ENCODE assay signal across 8 cellular contexts in the genomic region with DNA sequence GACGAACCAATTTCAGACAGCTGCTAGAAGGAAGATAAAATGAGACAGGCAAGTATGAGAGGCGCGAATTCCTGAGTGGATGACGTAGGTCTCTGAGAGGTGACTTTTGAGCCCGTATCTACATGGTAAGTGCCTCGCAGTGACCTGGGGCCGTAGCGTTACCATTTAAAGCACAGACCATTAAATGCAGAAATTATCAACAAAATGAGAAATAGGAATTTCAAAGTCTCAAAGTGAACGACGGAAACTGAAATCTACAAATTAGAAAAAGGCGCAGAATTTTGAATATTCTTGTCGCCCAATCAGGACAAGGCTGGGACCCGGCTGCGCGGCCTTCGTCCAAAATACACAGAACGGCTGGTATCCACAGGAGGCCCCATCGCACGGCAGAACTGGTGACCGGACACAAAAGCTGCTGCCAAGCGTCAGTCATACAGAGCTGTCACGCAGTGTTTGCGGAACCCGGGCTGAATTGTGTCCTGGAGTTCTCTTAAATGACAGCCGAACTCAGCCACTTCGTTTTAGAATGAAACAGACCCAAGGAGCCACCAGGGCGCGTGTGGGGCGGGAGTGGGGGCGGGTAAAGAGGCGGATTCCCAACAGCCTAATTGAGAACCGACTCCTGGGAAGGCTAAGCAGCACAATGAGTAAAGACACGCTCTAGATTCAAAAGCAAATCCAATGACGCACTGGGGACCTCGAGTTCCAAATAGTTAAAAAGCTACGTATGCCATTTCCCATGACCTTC.
DNase-seq lines count a peak whose midpoint lies in the region; ATAC-seq and TF ChIP-seq lines count a peak whose summit lies in the region.

No MANE protein-coding gene starts in this region.

- no peak overlapping the region for H3K27ac Mint-ChIP-seq in T-helper 2 cell treated with Interferon-gamma antibody and Interleukin-4, amounts not matched to agents 5 μg/mL and 100 μg/mL, for 36 hours

- H3K36me3 Mint-ChIP-seq in T-helper 2 cell treated with Interferon-gamma antibody and Interleukin-4, amounts not matched to agents 5 μg/mL and 100 μg/mL, for 36 hours (ENCODE audit: low read depth), result peaks cover 2% of the 10 kb centered on the region

- no peaks in the 10 kb centered on the region for H3K27me3 ChIP-seq in rectal smooth muscle tissue (ENCODE audit: control insufficient read depth, insufficient read depth, low read length)

- H3K27ac ChIP-seq in rectal smooth muscle tissue (ENCODE audit: low read depth, low read length), result peak overlapping the region; percentile 97

- DNase-seq in GM12865 (ENCODE audit: low read depth) (peak; percentile 93), NCI-H187 treated with DMSO at 0.1 percent for 48 hours (lab: John Stamatoyannopoulos, UW) (peak; percentile 93), astrocyte of the hippocampus (ENCODE audit: low read depth, low spot score) (peak; percentile 93), hepatic stellate cell (ENCODE audit: low spot score) (peak; percentile 85), GM19238 (ENCODE audit: insufficient read length, low spot score) (no peak)
- peak; percentile 73 for DNase-seq in T-helper 2 cell treated with Interferon-gamma antibody and Interleukin-4, amounts not matched to agents 5 μg/mL and 100 μg/mL, for 36 hours (ENCODE audit: low spot score)

- H3K27me3 Mint-ChIP-seq in T-helper 2 cell treated with Interferon-gamma antibody and Interleukin-4, amounts not matched to agents 5 μg/mL and 100 μg/mL, for 36 hours (ENCODE audit: low read depth), result no peaks in the 10 kb centered on the region

- H3K36me3 ChIP-seq in rectal smooth muscle tissue (ENCODE audit: control insufficient read depth, insufficient read depth, low read length), result peaks cover 3% of the 10 kb centered on the region

- no peaks in the 10 kb centered on the region for H3K9me3 Mint-ChIP-seq in T-helper 2 cell treated with Interferon-gamma antibody and Interleukin-4, amounts not matched to agents 5 μg/mL and 100 μg/mL, for 36 hours

- H3K4me3 Mint-ChIP-seq in T-helper 2 cell treated with Interferon-gamma antibody and Interleukin-4, amounts not matched to agents 5 μg/mL and 100 μg/mL, for 36 hours, result no peak overlapping the region

- no peak for ATAC-seq in HG02759 (IDR thresholded peaks at IDR 0.05; ENCODE audit: unreplicated experiment)

- peaks cover 15% of the 10 kb centered on the region for H3K4me1 Mint-ChIP-seq in T-helper 2 cell treated with Interferon-gamma antibody and Interleukin-4, amounts not matched to agents 5 μg/mL and 100 μg/mL, for 36 hours (ENCODE audit: low read depth)

- TF ChIP-seq CTCF in GM12865 (IDR thresholded peaks at IDR 0.05; ENCODE audit: insufficient read depth, low read depth, low read length, missing control alignments), result peak; percentile 1

- H3K4me3 ChIP-seq in GM12865 (ENCODE audit: low read depth, low read length) (peak overlapping the region; percentile 65), rectal smooth muscle tissue (ENCODE audit: low read length) (peak overlapping the region; percentile 85)

- H3K4me1 ChIP-seq in rectal smooth muscle tissue (ENCODE audit: control insufficient read depth, insufficient read depth, low read length), result peaks cover 7% of the 10 kb centered on the region

- peak overlapping the region; percentile 84 for H3K9ac ChIP-seq in rectal smooth muscle tissue (ENCODE audit: low read length)
